18 cellular contexts compared by ENCODE assay signal in the genomic region with DNA sequence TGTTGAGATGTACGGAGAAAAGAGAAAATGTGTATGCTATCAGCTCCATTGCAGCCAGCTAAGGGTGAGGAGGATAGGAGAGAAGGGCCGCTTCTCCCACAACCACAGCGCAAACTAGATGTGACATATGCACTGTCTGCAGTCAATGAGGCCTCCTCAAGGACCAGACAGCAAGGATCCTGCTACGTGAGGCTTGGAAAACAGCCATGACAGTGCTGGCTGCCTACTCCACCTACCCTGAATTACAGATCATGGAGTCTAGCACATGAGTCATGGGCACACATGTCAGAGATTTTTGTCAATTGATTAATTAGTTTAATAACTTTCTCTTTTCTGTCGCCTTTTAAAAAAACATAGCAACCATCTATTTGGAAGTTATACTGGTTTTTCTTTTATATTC. TPM values are rescaled to one million over a fixed set of nuclear protein-coding genes. Genes with fewer than 3 reads are reported as not detected.
DNase-seq lines count a peak whose midpoint lies in the region; ATAC-seq and TF ChIP-seq lines count a peak whose summit lies in the region.
"Had no signal": no experiment of that assay in that cellular context is flagged by ENCODE, and none has a peak within 500 bp of the region (broad histone marks: within the 10 kb centered on the region; RNA-seq: fewer than 3 reads in every experiment).

No MANE protein-coding gene starts in this region.

- intact Hi-C loops in OCI-LY7 (cut with micrococcal nuclease; ENCODE audit: unreplicated experiment) = loop anchor here (10.0 kb wide), 1 partner anchor 749 kb away; no protein-coding TSS in a partner anchor

- no peaks in the 10 kb centered on the region for H3K9me3 ChIP-seq in OCI-LY7 (ENCODE audit: low read length)
- H3K9me3 ChIP-seq: BE2C, esophagus muscularis mucosa had no signal

- peaks cover 47% of the 10 kb centered on the region; the same call in 1 of the 2 replicates for H4K20me1 ChIP-seq in OCI-LY7 (ENCODE audit: insufficient read depth, low read length)

- H3K4me2 ChIP-seq in OCI-LY7 (ENCODE audit: low read length) = no peak overlapping the region
- H3K4me2 ChIP-seq: GM23338 had no signal

- POLR2A ChIA-PET in OCI-LY7 (lab: Charles Lee) = no interaction called here

- H3K36me3 ChIP-seq in brain microvascular endothelial cell (replicated peaks) (no peaks in the 10 kb centered on the region), OCI-LY7 (ENCODE audit: insufficient read depth, low read length) (peaks cover 25% of the 10 kb centered on the region)
- H3K36me3 ChIP-seq: BE2C, esophagus muscularis mucosa had no signal

- H3K4me3 Mint-ChIP-seq in mesothelial cell of epicardium = no peak overlapping the region
- H3K4me3 Mint-ChIP-seq: GM23338 had no signal

- H3K79me2 ChIP-seq in OCI-LY7 (ENCODE audit: insufficient read depth, low read depth, low read length) = peaks cover 80% of the 10 kb centered on the region

- TF ChIP-seq CTCF in brain microvascular endothelial cell (IDR thresholded peaks at IDR 0.05; ENCODE audit: low read depth, low read length, missing control alignments) = no peak
- no peak for TF ChIP-seq CTCF in mesothelial cell of epicardium (IDR thresholded peaks at IDR 0.05; ENCODE audit: unreplicated experiment)
- TF ChIP-seq CTCF in OCI-LY7 (conservative IDR thresholded peaks at IDR 0.05; ENCODE audit: low read length) = no peak

- H3K9me3 Mint-ChIP-seq in mesothelial cell of epicardium = no peaks in the 10 kb centered on the region
- H3K9me3 Mint-ChIP-seq: GM23338; stimulated activated naive CD8-positive, alpha-beta T cell treated with anti-CD3 and anti-CD28 coated beads, Interleukin-15, amount 100 ng/mL, for 72 hours had no signal

- in situ Hi-C loops in brain microvascular endothelial cell (cut with HindIII; ENCODE audit: low pct_ligation_motif_present, low sequenced_read_pairs) = no loop called here

- H3K27ac ChIP-seq in brain microvascular endothelial cell (no peak overlapping the region), OCI-LY7 (ENCODE audit: low read depth, low read length, poor library complexity, severe bottlenecking) (no peak overlapping the region)

- no peak overlapping the region for H2AFZ ChIP-seq in OCI-LY7 (ENCODE audit: low read length)
- H2AFZ ChIP-seq: GM23338 had no signal

- no peak for TF ChIP-seq POLR2A in GM18505 (IDR thresholded peaks at IDR 0.05; ENCODE audit: borderline replicate concordance, extremely low read depth, insufficient read depth, insufficient read length)

- H3K4me3 ChIP-seq in brain microvascular endothelial cell (ENCODE audit: low read depth, low read length) (no peak overlapping the region), OCI-LY7 (ENCODE audit: low read depth, low read length, poor library complexity, severe bottlenecking) (no peak overlapping the region)
- H3K4me3 ChIP-seq: esophagus muscularis mucosa, GM23338 had no signal

- no peak for ATAC-seq in HG03135 (IDR thresholded peaks at IDR 0.05; ENCODE audit: unreplicated experiment)
- ATAC-seq in GM18505 (IDR thresholded peaks at IDR 0.05; ENCODE audit: unreplicated experiment) = no peak
- ATAC-seq: GM23338; left colon; stimulated activated naive CD8-positive, alpha-beta T cell treated with anti-CD3 and anti-CD28 coated beads, Interleukin-15, amount 100 ng/mL, for 72 hours had no signal

- H3K4me1 Mint-ChIP-seq in mesothelial cell of epicardium = peaks cover 29% of the 10 kb centered on the region

- H3K27me3 Mint-ChIP-seq in mesothelial cell of epicardium (ENCODE audit: low read depth) = no peaks in the 10 kb centered on the region
- H3K27me3 Mint-ChIP-seq: stimulated activated naive CD8-positive, alpha-beta T cell treated with anti-CD3 and anti-CD28 coated beads, Interleukin-15, amount 100 ng/mL, for 72 hours had no signal

- peak overlapping the region; percentile 79 for H3K27ac Mint-ChIP-seq in mesothelial cell of epicardium
- H3K27ac Mint-ChIP-seq: GM23338; stimulated activated naive CD8-positive, alpha-beta T cell treated with anti-CD3 and anti-CD28 coated beads, Interleukin-15, amount 100 ng/mL, for 72 hours had no signal

- peaks cover 26% of the 10 kb centered on the region for H3K4me1 ChIP-seq in OCI-LY7 (ENCODE audit: insufficient read depth, low read length, poor library complexity, severe bottlenecking)

- DNase-seq in AG20443 (ENCODE audit: low spot score) (peak; percentile 33), GM03348 (ENCODE audit: low spot score) (peak; percentile 54), brain microvascular endothelial cell (peak; percentile 5), mesothelial cell of epicardium (ENCODE audit: low spot score in 2 of 2, unreplicated experiment in 2 of 2) (no peak), OCI-LY7 (ENCODE audit: low spot score) (no peak)
- DNase-seq: anterior cingulate cortex; BE2C; hippocampal formation; left colon; NCI-H146; SHP77; stimulated activated CD4-positive, alpha-beta T cell treated with anti-CD3 and anti-CD28 coated beads, Interleukin-15, amount 100 ng/mL, for 24 hours; stimulated activated naive CD8-positive, alpha-beta T cell treated with anti-CD3 and anti-CD28 coated beads, Interleukin-15, amount 100 ng/mL, for 72 hours; T-helper 9 cell had no signal

- no peaks in the 10 kb centered on the region for H3K36me3 Mint-ChIP-seq in mesothelial cell of epicardium

- no peaks in the 10 kb centered on the region for H3K27me3 ChIP-seq in brain microvascular endothelial cell (replicated peaks)
- H3K27me3 ChIP-seq: BE2C, esophagus muscularis mucosa had no signal

- no peaks in the 10 kb centered on the region for H3K9me2 ChIP-seq in OCI-LY7 (ENCODE audit: insufficient read depth, low read length)

- CTCF ChIA-PET in OCI-LY7 (lab: Charles Lee; ENCODE audit: unreplicated experiment) = no interaction called here

- no TSS peak for BruUV-seq in OCI-LY7 (replicated peaks; lab: Mats Ljungman, UMichigan)

RNA-seq across cellular contexts. Expression of gene VPS26C, which starts 3.3 kb away (rescaled TPM):
- total RNA-seq in mesothelial cell of epicardium (37.6 to 45.0 TPM (median 42.4 TPM) in 3 replicates), OCI-LY7 (2022) (43.3 and 46.7 TPM in 2 replicates)
- total RNA-seq in OCI-LY7 (2014; rRNA removed; shearing (Covaris generic)) = 33.0 and 39.7 TPM in 2 replicates

Comparison
In these comparisons a context has a peak if more than half of its experiments do, and no peak if none do; other contexts are left out.
1. DNase-seq: peak in AG20443 (single experiment), GM03348 (single experiment) and brain microvascular endothelial cell (single experiment); none in mesothelial cell of epicardium (0 of 2) and OCI-LY7 (single experiment).